8 cellular contexts compared by ENCODE assay signal in genomic region chr14:55071870-55072640, GRCh38. TPM values are rescaled to one million over a fixed set of nuclear protein-coding genes. Genes with fewer than 3 reads are reported as not detected.
DNase-seq lines count a peak whose midpoint lies in the region; ATAC-seq and TF ChIP-seq lines count a peak whose summit lies in the region.

No MANE protein-coding gene starts in this region.

- H3K36me3 Mint-ChIP-seq in T-helper 17 cell (ENCODE audit: low read depth), result peaks cover 2% of the 10 kb centered on the region
- no peaks in the 10 kb centered on the region for H3K36me3 Mint-ChIP-seq in natural killer cell

- in situ Hi-C loops in ACHN (cut with HindIII; ENCODE audit: low pct_ligation_motif_present, low pct_unique_long_range_greater_than_20kb, low sequenced_read_pairs), result no loop called here

- no peak for TF ChIP-seq CTCF in natural killer cell (IDR thresholded peaks at IDR 0.05)

- DNase-seq in ACHN, result peak; percentile 78
- DNase-seq in T-helper 17 cell, result no peak
- no peak for DNase-seq in natural killer cell
- DNase-seq in OCI-M1 (lab: John Stamatoyannopoulos, UW), result no peak
- DNase-seq in NCI-H1105 treated with DMSO at 0.1 percent for 48 hours (lab: John Stamatoyannopoulos, UW), result no peak

- H3K27me3 Mint-ChIP-seq in T-helper 17 cell (no peaks in the 10 kb centered on the region), natural killer cell (ENCODE audit: low read depth in 2 of 2) (no peaks in the 10 kb centered on the region)

- no peaks in the 10 kb centered on the region for H3K27me3 ChIP-seq in endocrine pancreas (ENCODE audit: control insufficient read depth, insufficient read depth, low read length)

- ATAC-seq in GM18502 (IDR thresholded peaks at IDR 0.05; ENCODE audit: poor library complexity, unreplicated experiment), result peak; percentile 44
- ATAC-seq in HG02970 (IDR thresholded peaks at IDR 0.05; ENCODE audit: low FRiP score, unreplicated experiment), result peak; percentile 55
- peak; percentile 75 for ATAC-seq in T-helper 17 cell
- ATAC-seq in natural killer cell, result peak; percentile 62 to 88 (median 74)

- no peaks in the 10 kb centered on the region for H3K9me3 Mint-ChIP-seq in natural killer cell

- no peak overlapping the region for H3K9ac ChIP-seq in endocrine pancreas (ENCODE audit: control insufficient read depth, insufficient read depth, low read length)

- H3K9me3 ChIP-seq in T-helper 17 cell (ENCODE audit: control insufficient read depth, low read length, poor library complexity, severe bottlenecking) (no peaks in the 10 kb centered on the region), endocrine pancreas (ENCODE audit: control insufficient read depth, low read length) (no peaks in the 10 kb centered on the region)

- peak overlapping the region; percentile 60 for H3K4me3 Mint-ChIP-seq in T-helper 17 cell
- peak overlapping the region; percentile 9 for H3K4me3 Mint-ChIP-seq in natural killer cell

- intact Hi-C loops in natural killer cell (cut with micrococcal nuclease), result no loop called here

- H3K4me1 Mint-ChIP-seq in T-helper 17 cell, result peaks cover 32% of the 10 kb centered on the region
- peaks cover 20 to 25% of the 10 kb centered on the region in 2 donors for H3K4me1 Mint-ChIP-seq in natural killer cell

- H3K4me3 ChIP-seq in endocrine pancreas (ENCODE audit: control insufficient read depth, insufficient read depth, low read length), result peak overlapping the region; percentile 63

- no peaks in the 10 kb centered on the region for H3K36me3 ChIP-seq in endocrine pancreas (ENCODE audit: control insufficient read depth, insufficient read depth, low read length)

- H3K27ac Mint-ChIP-seq in T-helper 17 cell, result peak overlapping the region; percentile 91
- peak overlapping the region; percentile 67 to 83 for H3K27ac Mint-ChIP-seq in natural killer cell

- H3K4me1 ChIP-seq in endocrine pancreas (ENCODE audit: control insufficient read depth, insufficient read depth, low read length), result no peaks in the 10 kb centered on the region

RNA-seq across cellular contexts. Expression of gene MAPK1IP1L, which starts 20.6 kb away (rescaled TPM):
- total RNA-seq in T-helper 17 cell, result 100 to 1,000 TPM; 154 to 176 TPM
- 100 to 1,000 TPM; 119 to 140 (median 127) TPM for total RNA-seq in natural killer cell

RNA-seq across cellular contexts. Expression of gene SOCS4, which starts 45.0 kb away (rescaled TPM):
- total RNA-seq in T-helper 17 cell (10 to 100 TPM; 26.5 to 27.3 TPM), natural killer cell (10 to 100 TPM; 17.6 to 21.9 (median 21.9) TPM)

RNA-seq across cellular contexts. Expression of gene WDHD1, which starts 45.2 kb away (rescaled TPM):
- total RNA-seq in T-helper 17 cell (1 to 10 TPM; 2.7 to 2.8 TPM), natural killer cell (1 to 10 TPM; 4.5 to 5.4 (median 5.3) TPM)

RNA-seq across cellular contexts. Expression of gene LGALS3, which starts 57.0 kb away (rescaled TPM):
- total RNA-seq in T-helper 17 cell (10 to 100 TPM; 38.7 to 49.8 TPM), natural killer cell (10 to 100 TPM; 10.8 to 35.7 (median 17.1) TPM)
